ENCODE assay signal across 14 cellular contexts in genomic region chr7:105829681-105830322, GRCh38. TPM values are rescaled to one million over a fixed set of nuclear protein-coding genes. Genes with fewer than 3 reads are reported as not detected.
DNase-seq lines count a peak whose midpoint lies in the region; ATAC-seq, FAIRE-seq and TF ChIP-seq lines count a peak whose summit lies in the region.
"Had no signal": no experiment of that assay in that cellular context is flagged by ENCODE, and none has a peak within 500 bp of the region (broad histone marks: within the 10 kb centered on the region; RNA-seq: fewer than 3 reads in every experiment).

No MANE protein-coding gene starts in this region.

- peak overlapping the region; percentile 47 for H3K4me2 ChIP-seq in PC-3 (ENCODE audit: low read length)
- H3K4me2 ChIP-seq in mesenchymal stem cell (ENCODE audit: low read length, poor library complexity, severe bottlenecking) = no peak overlapping the region

- H2AFZ ChIP-seq in PC-3 (ENCODE audit: low read length) (no peak overlapping the region), mesenchymal stem cell (ENCODE audit: low read depth, low read length) (no peak overlapping the region)

- peaks cover 6% of the 10 kb centered on the region for H3F3A ChIP-seq in PC-3 (ENCODE audit: low read length, unreplicated experiment)

- H3K36me3 ChIP-seq in PC-3 (ENCODE audit: low read depth, low read length) = no peaks in the 10 kb centered on the region
- no peaks in the 10 kb centered on the region for H3K36me3 ChIP-seq in esophagus muscularis mucosa
- H3K36me3 ChIP-seq in mesenchymal stem cell (ENCODE audit: control insufficient read depth in 1 of 2, insufficient read depth in 2 of 2, low read depth in 1 of 2, low read length in 2 of 2) = no peaks in the 10 kb centered on the region
- H3K36me3 ChIP-seq in small intestine (ENCODE audit: control insufficient read depth in 2 of 2, insufficient read depth in 2 of 2, low read length in 2 of 2) = no peaks in the 10 kb centered on the region

- 83% methylated on average over 5 of the region's 5 CpGs for WGBS in esophagus muscularis mucosa
- 33% methylated on average over 5 of the region's 5 CpGs for WGBS in mesenchymal stem cell
- WGBS in small intestine, 3 donors = 78 to 84% (median 80%) methylated on average over 5 of the region's 5 CpGs

- H2BK12ac ChIP-seq in mesenchymal stem cell (ENCODE audit: low read length in 2 of 2) = peak overlapping the region in 1 of 2 experiments; percentile 59

- FAIRE-seq in small intestine (lab: Jason Lieb, UNC) = no peak
- FAIRE-seq: islet of Langerhans had no signal

- H3K4me3 ChIP-seq in PC-3 (ENCODE audit: low read length) (no peak overlapping the region), esophagus muscularis mucosa (no peak overlapping the region), mesenchymal stem cell (ENCODE audit: insufficient read depth in 1 of 2, low read depth in 1 of 2, low read length in 2 of 2) (no peak overlapping the region), small intestine (ENCODE audit: low read depth in 1 of 2, low read length in 2 of 2) (no peak overlapping the region)
- H3K4me3 ChIP-seq: dorsolateral prefrontal cortex had no signal

- TSS peak; percentile 15 for BruUV-seq in PC-3 (replicated peaks; lab: Mats Ljungman, UMichigan)

- peak overlapping the region; percentile 83 to 85 for H3K18ac ChIP-seq in mesenchymal stem cell (ENCODE audit: low read depth in 1 of 2, low read length in 2 of 2)

- H3K4ac ChIP-seq in mesenchymal stem cell (ENCODE audit: low read depth in 1 of 2, low read length in 2 of 2) = peak overlapping the region in 1 of 2 experiments; percentile 91

- H3K27ac ChIP-seq in PC-3 (ENCODE audit: low read length) = peak overlapping the region; percentile 32
- H3K27ac ChIP-seq in esophagus muscularis mucosa (replicated peaks in 1 of 4) = peak overlapping the region; percentile 11 to 46 (median 35)
- H3K27ac ChIP-seq in mesenchymal stem cell (ENCODE audit: low read length, poor library complexity, severe bottlenecking) = peak overlapping the region; percentile 77
- peak overlapping the region in 1 of 2 donors; percentile 77 for H3K27ac ChIP-seq in small intestine (ENCODE audit: low read depth in 1 of 2, low read length in 1 of 2)
- H3K27ac ChIP-seq in RWPE1 = no peak overlapping the region; the same call in 1 of the 2 replicates
- H3K27ac ChIP-seq: dorsolateral prefrontal cortex had no signal

- peaks cover 14% of the 10 kb centered on the region for H3K79me1 ChIP-seq in mesenchymal stem cell (replicated peaks; ENCODE audit: low read length, poor library complexity, severe bottlenecking)

- H4K20me1 ChIP-seq in PC-3 (ENCODE audit: low read length) = no peaks in the 10 kb centered on the region

- TF ChIP-seq POLR2A in esophagus muscularis mucosa (IDR thresholded peaks at IDR 0.05; ENCODE audit: low read depth) = no peak

- no peak overlapping the region for H3K23ac ChIP-seq in mesenchymal stem cell (ENCODE audit: low read length in 2 of 2)

- peak overlapping the region; percentile 80 for H2BK120ac ChIP-seq in mesenchymal stem cell (ENCODE audit: low read depth, low read length)

- CTCF ChIA-PET in PC-3 (lab: Charles Lee) = no interaction called here
- CTCF ChIA-PET in RWPE1 (lab: Yijun Ruan, JAX) = interaction anchor here (0.5 kb wide), 1 partner anchor 10 kb away, joined by 6 read pairs; no protein-coding TSS in a partner anchor

- TF ChIP-seq EP300 in esophagus muscularis mucosa (IDR thresholded peaks at IDR 0.05) = no peak

- H2AK5ac ChIP-seq in mesenchymal stem cell (ENCODE audit: low read length, severe bottlenecking) = peak overlapping the region; percentile 70

- peak overlapping the region; percentile 80 for H4K91ac ChIP-seq in mesenchymal stem cell (ENCODE audit: low read length)

- no peaks in the 10 kb centered on the region; the same call in 1 of the 2 replicates for H3K79me2 ChIP-seq in PC-3 (ENCODE audit: low read length)

- no peak overlapping the region for H2BK5ac ChIP-seq in mesenchymal stem cell (ENCODE audit: low read depth, low read length, poor library complexity, severe bottlenecking)

- H4K8ac ChIP-seq in mesenchymal stem cell (ENCODE audit: low read length) = peak overlapping the region; percentile 12

- POLR2A ChIA-PET in PC-3 (lab: Charles Lee; ENCODE audit: unreplicated experiment) (no interaction called here), RWPE1 (lab: Yijun Ruan, JAX; ENCODE audit: low non-redundant PET) (no interaction called here)

- no peak overlapping the region for H2BK15ac ChIP-seq in mesenchymal stem cell (ENCODE audit: low read depth, poor library complexity, severe bottlenecking)

- H3K9me3 ChIP-seq in PC-3 (ENCODE audit: low read length) = no peaks in the 10 kb centered on the region
- no peaks in the 10 kb centered on the region for H3K9me3 ChIP-seq in esophagus muscularis mucosa
- no peaks in the 10 kb centered on the region for H3K9me3 ChIP-seq in mesenchymal stem cell (ENCODE audit: control insufficient read depth, low read length)
- H3K9me3 ChIP-seq in small intestine (ENCODE audit: control insufficient read depth, low read depth) = no peaks in the 10 kb centered on the region

- H3K9ac ChIP-seq in PC-3 (ENCODE audit: low read length) = peak overlapping the region; percentile 4; the same call in 1 of the 2 replicates
- no peak overlapping the region for H3K9ac ChIP-seq in mesenchymal stem cell (ENCODE audit: low read length)

- intact Hi-C loops in PC-3 (cut with micrococcal nuclease) = loop anchor here (1.0 to 5.0 kb wide), 6 partner anchors 36 to 792 kb away; partner anchors contain the start of gene ATXN7L1
- intact Hi-C loops in esophagus muscularis mucosa (cut with DNase I) = no loop called here

- DNase-seq in A172 (ENCODE audit: low spot score) = peak; percentile 30
- peak; percentile 9 for DNase-seq in PC-3
- no peak for DNase-seq in esophagus muscularis mucosa (ENCODE audit: extremely low spot score)
- DNase-seq in mesenchymal stem cell = peak; percentile 83
- no peak for DNase-seq in small intestine
- DNase-seq in NCI-H82 treated with DMSO at 0.1 percent for 48 hours (lab: John Stamatoyannopoulos, UW; ENCODE audit: unreplicated experiment) = no peak
- DNase-seq in RWPE1 (ENCODE audit: low spot score) = no peak
- DNase-seq: activated gamma-delta T cell, dorsolateral prefrontal cortex, NCI-H146, OCI-M1, posterior cingulate gyrus had no signal

- H3K14ac ChIP-seq in mesenchymal stem cell (ENCODE audit: low read length in 2 of 2) = no peak overlapping the region

- H3K4me1 ChIP-seq in PC-3 (ENCODE audit: insufficient read depth, low read length) = peaks cover 57% of the 10 kb centered on the region
- peaks cover 19 to 50% (median 46%) of the 10 kb centered on the region in 4 donors for H3K4me1 ChIP-seq in esophagus muscularis mucosa
- peaks cover 10% of the 10 kb centered on the region for H3K4me1 ChIP-seq in mesenchymal stem cell (ENCODE audit: control insufficient read depth, insufficient read depth, low read depth, low read length)
- H3K4me1 ChIP-seq in small intestine (ENCODE audit: control insufficient read depth in 2 of 2, insufficient read depth in 1 of 2, low read depth in 1 of 2, low read length in 1 of 2) = peaks cover 0 to 14% of the 10 kb centered on the region in 2 donors

- TF ChIP-seq CTCF in PC-3 (conservative IDR thresholded peaks at IDR 0.05; ENCODE audit: low read depth, low read length) (no peak), esophagus muscularis mucosa (IDR thresholded peaks at IDR 0.05) (no peak), RWPE1 (conservative IDR thresholded peaks at IDR 0.05; ENCODE audit: low read depth) (no peak)

- no peaks in the 10 kb centered on the region for H3K9me2 ChIP-seq in PC-3 (replicated peaks; ENCODE audit: low read length)

- H3K27me3 ChIP-seq in PC-3 (ENCODE audit: low read length) (no peaks in the 10 kb centered on the region), esophagus muscularis mucosa (no peaks in the 10 kb centered on the region), mesenchymal stem cell (ENCODE audit: control insufficient read depth in 1 of 2, insufficient read depth in 1 of 2, low read length in 2 of 2) (no peaks in the 10 kb centered on the region), small intestine (ENCODE audit: control insufficient read depth in 2 of 2, insufficient read depth in 2 of 2, low read length in 2 of 2) (no peaks in the 10 kb centered on the region)
- H3K27me3 ChIP-seq: dorsolateral prefrontal cortex had no signal

- ATAC-seq in PC-3 = no peak
- ATAC-seq in GM18517 (IDR thresholded peaks at IDR 0.05; ENCODE audit: unreplicated experiment) = no peak

RNA-seq across cellular contexts. Expression of gene ATXN7L1, which starts 46.6 kb away (rescaled TPM):
- 1.6 and 10.2 TPM in 2 replicates for total RNA-seq in A172 (2014; rRNA removed; shearing (Covaris generic))
- 6.2 and 16.0 TPM in 2 replicates for total RNA-seq in PC-3 (2014; rRNA removed)
- 10 to 100 TPM in 2 of 4 donors, 1 to 10 TPM in 2; 4.6 to 12.5 (median 10.1) TPM for total RNA-seq in esophagus muscularis mucosa
- 7.5 TPM for polyA plus RNA-seq in mesenchymal stem cell (2013, experiment 1 of 2)
- polyA plus RNA-seq in mesenchymal stem cell (2013, experiment 2 of 2) = 7.4 TPM
- polyA plus RNA-seq in small intestine = 10 to 100 TPM in 2 of 3 donors, 1 to 10 TPM in 1; 9.7 to 50.8 (median 30.3) TPM

Comparison
In these comparisons a context has a peak if more than half of its experiments do, and no peak if none do; other contexts are left out.
1. DNase-seq: peak in A172 (single experiment), PC-3 (single experiment) and mesenchymal stem cell (single experiment); none in esophagus muscularis mucosa (single experiment), small intestine (single experiment), NCI-H82 treated with DMSO at 0.1 percent for 48 hours (single experiment) and RWPE1 (single experiment).